Comparison of ENCODE assay signal across 1 cellular context in the genomic region with DNA sequence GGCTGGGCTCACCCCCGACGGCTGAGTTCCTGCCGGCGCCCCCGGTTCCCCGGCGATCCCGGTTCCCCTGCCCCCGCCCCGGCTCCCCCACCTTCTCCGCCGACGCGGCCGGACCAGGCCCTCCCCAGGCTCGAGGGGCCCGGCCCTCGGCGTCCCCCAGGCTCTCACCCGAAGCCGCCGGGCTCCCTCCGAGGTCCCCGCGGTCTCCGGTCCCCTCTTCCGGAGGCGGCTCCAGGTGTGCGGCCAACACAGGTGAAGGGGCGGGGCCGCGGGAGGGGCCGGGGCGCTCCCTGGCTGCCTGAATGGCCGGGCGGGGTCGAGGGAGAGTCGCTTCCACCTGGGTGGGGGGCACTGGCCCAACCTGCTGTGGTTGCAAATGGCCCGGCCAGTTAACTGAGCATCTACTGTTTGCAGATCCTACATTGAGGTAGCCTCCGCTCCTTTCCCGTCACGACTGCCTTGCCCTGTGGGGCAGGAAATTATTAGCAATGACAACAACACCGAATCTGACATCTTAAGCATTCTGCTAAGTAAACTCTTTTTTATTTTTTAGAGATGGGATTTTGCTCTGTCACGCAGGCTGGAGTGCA.
TF ChIP-seq lines count a peak whose summit lies in the region.

A gene with protein sequence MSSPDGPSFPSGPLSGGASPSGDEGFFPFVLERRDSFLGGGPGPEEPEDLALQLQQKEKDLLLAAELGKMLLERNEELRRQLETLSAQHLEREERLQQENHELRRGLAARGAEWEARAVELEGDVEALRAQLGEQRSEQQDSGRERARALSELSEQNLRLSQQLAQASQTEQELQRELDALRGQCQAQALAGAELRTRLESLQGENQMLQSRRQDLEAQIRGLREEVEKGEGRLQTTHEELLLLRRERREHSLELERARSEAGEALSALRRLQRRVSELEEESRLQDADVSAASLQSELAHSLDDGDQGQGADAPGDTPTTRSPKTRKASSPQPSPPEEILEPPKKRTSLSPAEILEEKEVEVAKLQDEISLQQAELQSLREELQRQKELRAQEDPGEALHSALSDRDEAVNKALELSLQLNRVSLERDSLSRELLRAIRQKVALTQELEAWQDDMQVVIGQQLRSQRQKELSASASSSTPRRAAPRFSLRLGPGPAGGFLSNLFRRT (minus strand): TSS at position 219 of the 590 bp plus-strand sequence. CDS start 1,448 bp downstream, outside the sequence.

TF ChIP-seq in Ishikawa, 13 proteins besides CTCF, POLR2A, EP300 and RAD21 (continued from another document):
- TF ChIP-seq YY1 (IDR thresholded peaks at IDR 0.05; ENCODE audit: low read depth): no peak
- no peak for TF ChIP-seq CREB1 (IDR thresholded peaks at IDR 0.05; ENCODE audit: low read depth)
- TF ChIP-seq, protein P1, sequence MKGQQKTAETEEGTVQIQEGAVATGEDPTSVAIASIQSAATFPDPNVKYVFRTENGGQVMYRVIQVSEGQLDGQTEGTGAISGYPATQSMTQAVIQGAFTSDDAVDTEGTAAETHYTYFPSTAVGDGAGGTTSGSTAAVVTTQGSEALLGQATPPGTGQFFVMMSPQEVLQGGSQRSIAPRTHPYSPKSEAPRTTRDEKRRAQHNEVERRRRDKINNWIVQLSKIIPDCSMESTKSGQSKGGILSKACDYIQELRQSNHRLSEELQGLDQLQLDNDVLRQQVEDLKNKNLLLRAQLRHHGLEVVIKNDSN (IDR thresholded peaks at IDR 0.05): no peak
- TF ChIP-seq FOXM1 (IDR thresholded peaks at IDR 0.05; ENCODE audit: borderline replicate concordance, low read depth): no peak
- TF ChIP-seq, protein P2, sequence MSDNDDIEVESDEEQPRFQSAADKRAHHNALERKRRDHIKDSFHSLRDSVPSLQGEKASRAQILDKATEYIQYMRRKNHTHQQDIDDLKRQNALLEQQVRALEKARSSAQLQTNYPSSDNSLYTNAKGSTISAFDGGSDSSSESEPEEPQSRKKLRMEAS (IDR thresholded peaks at IDR 0.05): no peak
- TF ChIP-seq TCF12 (IDR thresholded peaks at IDR 0.05; ENCODE audit: low read depth): 0 out of 2 replicates have a peak, but pooled peaks have one; percentile 17
- no peak for TF ChIP-seq CEBPB (IDR thresholded peaks at IDR 0.05)
